10 cellular contexts compared by ENCODE assay signal in genomic region chr19:16283103-16283469, GRCh38. TPM values are rescaled to one million over a fixed set of nuclear protein-coding genes. Genes with fewer than 3 reads are reported as not detected.
DNase-seq lines count a peak whose midpoint lies in the region; ATAC-seq lines count a peak whose summit lies in the region.
"Had no signal": no experiment of that assay in that cellular context is flagged by ENCODE, and none has a peak within 500 bp of the region (broad histone marks: within the 10 kb centered on the region; RNA-seq: fewer than 3 reads in every experiment).

No MANE protein-coding gene starts in this region.

- no peak for DNase-seq in activated CD4-positive, alpha-beta memory T cell treated with anti-CD3 and anti-CD28 coated beads for 36 hours
- no peak for DNase-seq in activated CD4-positive, alpha-beta memory T cell treated with anti-CD3 and anti-CD28 coated beads, Interleukin-2, amount 10 ng/mL, durations not matched to agents 7 days and 5 days
- no peak for DNase-seq in central memory CD8-positive, alpha-beta T cell (ENCODE audit: low spot score in 2 of 2)
- DNase-seq in HK-2 (ENCODE audit: unreplicated experiment) = no peak
- DNase-seq in DMS153 (lab: John Stamatoyannopoulos, UW) = no peak

- CTCF ChIA-PET in activated CD4-positive, alpha-beta memory T cell treated with anti-CD3 and anti-CD28 coated beads for 36 hours (lab: Charles Lee) = interaction anchor here (0.7 to 1.9 kb wide), 3 partner anchors 100 to 279 kb away, joined by 3 to 7 read pairs (median 6); no protein-coding TSS in a partner anchor
- CTCF ChIA-PET in activated CD4-positive, alpha-beta memory T cell treated with anti-CD3 and anti-CD28 coated beads, Interleukin-2, amount 10 ng/mL, durations not matched to agents 7 days and 5 days (lab: Charles Lee) = interaction anchor here (1.2 kb wide), 1 partner anchor 35 kb away, joined by 4 read pairs; no protein-coding TSS in a partner anchor

- H3K9me3 ChIP-seq in mesodermal cell (ENCODE audit: control insufficient read depth, low read length) (no peaks in the 10 kb centered on the region), thymus (ENCODE audit: control insufficient read depth) (no peaks in the 10 kb centered on the region)

- WGBS in mesodermal cell (ENCODE audit: insufficient coverage in 2 of 2), 2 experiments = 90% methylated on average over 2 of the region's 3 CpGs; no CpG with 5 or more reads in 1 of the 2 experiments
- 34% methylated on average over 3 of the region's 3 CpGs for WGBS in thymus

- no peak overlapping the region for H3K27ac Mint-ChIP-seq in activated CD4-positive, alpha-beta memory T cell treated with anti-CD3 and anti-CD28 coated beads for 36 hours
- H3K27ac Mint-ChIP-seq in activated CD4-positive, alpha-beta memory T cell treated with anti-CD3 and anti-CD28 coated beads, Interleukin-2, amount 10 ng/mL, durations not matched to agents 7 days and 5 days = no peak overlapping the region
- peak overlapping the region; percentile 55 for H3K27ac Mint-ChIP-seq in central memory CD8-positive, alpha-beta T cell (ENCODE audit: low read depth)
- H3K27ac Mint-ChIP-seq: type B pancreatic cell had no signal

- POLR2A ChIA-PET in activated CD4-positive, alpha-beta memory T cell treated with anti-CD3 and anti-CD28 coated beads for 36 hours (lab: Charles Lee) = interaction anchor here (1.7 kb wide), 1 partner anchor 45 kb away, joined by 5 read pairs; no protein-coding TSS in a partner anchor
- POLR2A ChIA-PET in activated CD4-positive, alpha-beta memory T cell treated with anti-CD3 and anti-CD28 coated beads, Interleukin-2, amount 10 ng/mL, durations not matched to agents 7 days and 5 days (lab: Charles Lee) = interaction anchor here (1.2 to 1.9 kb wide), 2 partner anchors 14 to 41 kb away, joined by 4 to 15 read pairs; partner anchors contain the start of gene KLF2

- H3K4me3 Mint-ChIP-seq in activated CD4-positive, alpha-beta memory T cell treated with anti-CD3 and anti-CD28 coated beads for 36 hours = peak overlapping the region; percentile 54
- H3K4me3 Mint-ChIP-seq in activated CD4-positive, alpha-beta memory T cell treated with anti-CD3 and anti-CD28 coated beads, Interleukin-2, amount 10 ng/mL, durations not matched to agents 7 days and 5 days = no peak overlapping the region
- peak overlapping the region; percentile 19 for H3K4me3 Mint-ChIP-seq in central memory CD8-positive, alpha-beta T cell

- no peak overlapping the region for H3K4me3 ChIP-seq in mesodermal cell (ENCODE audit: extremely low read depth, insufficient read depth, low read length, poor library complexity, severe bottlenecking)
- H3K4me3 ChIP-seq in thymus (ENCODE audit: low read length) = peak overlapping the region; percentile 41

- H3K27me3 ChIP-seq in thymus (ENCODE audit: control insufficient read depth, insufficient read depth) = no peaks in the 10 kb centered on the region

- peaks cover 15% of the 10 kb centered on the region for H3K4me1 ChIP-seq in mesodermal cell (ENCODE audit: control insufficient read depth, insufficient read depth, low read length, poor library complexity, severe bottlenecking)
- H3K4me1 ChIP-seq in thymus (ENCODE audit: control insufficient read depth, insufficient read depth, low read length) = peaks cover 14% of the 10 kb centered on the region

- H3K27ac ChIP-seq in mesodermal cell (ENCODE audit: low read depth, low read length, severe bottlenecking) (peak overlapping the region; percentile 74), thymus (ENCODE audit: low read depth) (peak overlapping the region; percentile 90)

- no peak for ATAC-seq in central memory CD8-positive, alpha-beta T cell (replicated peaks; ENCODE audit: extremely low read depth, poor library complexity, severe bottlenecking)
- no peak for ATAC-seq in HG02610 (IDR thresholded peaks at IDR 0.05; ENCODE audit: unreplicated experiment)
- ATAC-seq: HCT116 had no signal

- H3K4me1 Mint-ChIP-seq in activated CD4-positive, alpha-beta memory T cell treated with anti-CD3 and anti-CD28 coated beads for 36 hours (ENCODE audit: low read depth) = peaks cover 18% of the 10 kb centered on the region
- peaks cover 31% of the 10 kb centered on the region for H3K4me1 Mint-ChIP-seq in activated CD4-positive, alpha-beta memory T cell treated with anti-CD3 and anti-CD28 coated beads, Interleukin-2, amount 10 ng/mL, durations not matched to agents 7 days and 5 days
- H3K4me1 Mint-ChIP-seq in central memory CD8-positive, alpha-beta T cell = peaks cover 11% of the 10 kb centered on the region

- H3K9me3 Mint-ChIP-seq in activated CD4-positive, alpha-beta memory T cell treated with anti-CD3 and anti-CD28 coated beads for 36 hours = no peaks in the 10 kb centered on the region
- no peaks in the 10 kb centered on the region for H3K9me3 Mint-ChIP-seq in activated CD4-positive, alpha-beta memory T cell treated with anti-CD3 and anti-CD28 coated beads, Interleukin-2, amount 10 ng/mL, durations not matched to agents 7 days and 5 days
- H3K9me3 Mint-ChIP-seq in central memory CD8-positive, alpha-beta T cell = no peaks in the 10 kb centered on the region
- H3K9me3 Mint-ChIP-seq: type B pancreatic cell had no signal

- H3K36me3 ChIP-seq in mesodermal cell (ENCODE audit: control insufficient read depth, insufficient read depth, low read length) (no peaks in the 10 kb centered on the region), thymus (ENCODE audit: control insufficient read depth, insufficient read depth) (no peaks in the 10 kb centered on the region)

- intact Hi-C loops in activated CD4-positive, alpha-beta memory T cell treated with anti-CD3 and anti-CD28 coated beads for 36 hours (cut with micrococcal nuclease) = loop anchor here (5.0 kb wide), 1 partner anchor 44 kb away; no protein-coding TSS in a partner anchor

- no peaks in the 10 kb centered on the region for H3K27me3 Mint-ChIP-seq in activated CD4-positive, alpha-beta memory T cell treated with anti-CD3 and anti-CD28 coated beads for 36 hours
- peaks cover 23% of the 10 kb centered on the region for H3K27me3 Mint-ChIP-seq in activated CD4-positive, alpha-beta memory T cell treated with anti-CD3 and anti-CD28 coated beads, Interleukin-2, amount 10 ng/mL, durations not matched to agents 7 days and 5 days
- peaks cover 14% of the 10 kb centered on the region for H3K27me3 Mint-ChIP-seq in central memory CD8-positive, alpha-beta T cell

- no peaks in the 10 kb centered on the region for H3K36me3 Mint-ChIP-seq in activated CD4-positive, alpha-beta memory T cell treated with anti-CD3 and anti-CD28 coated beads for 36 hours
- H3K36me3 Mint-ChIP-seq in activated CD4-positive, alpha-beta memory T cell treated with anti-CD3 and anti-CD28 coated beads, Interleukin-2, amount 10 ng/mL, durations not matched to agents 7 days and 5 days (ENCODE audit: low read depth) = no peaks in the 10 kb centered on the region
- H3K36me3 Mint-ChIP-seq in central memory CD8-positive, alpha-beta T cell (ENCODE audit: insufficient read depth) = no peaks in the 10 kb centered on the region
- H3K36me3 Mint-ChIP-seq: type B pancreatic cell had no signal

RNA-seq across cellular contexts. Expression of gene KLF2, which starts 41.5 kb away (rescaled TPM):
- 1 to 10 TPM; 1.7 TPM for total RNA-seq in activated CD4-positive, alpha-beta memory T cell treated with anti-CD3 and anti-CD28 coated beads for 36 hours
- total RNA-seq in activated CD4-positive, alpha-beta memory T cell treated with anti-CD3 and anti-CD28 coated beads, Interleukin-2, amount 10 ng/mL, durations not matched to agents 7 days and 5 days = 100 to 1,000 TPM; 410 to 423 TPM
- 6.2 TPM for polyA plus RNA-seq in mesodermal cell (2013, experiment 1 of 2)
- 3.1 TPM for polyA plus RNA-seq in mesodermal cell (2013, experiment 2 of 2)
- polyA plus RNA-seq in thymus = 16.5 TPM

Comparison
In these comparisons a context has a peak if more than half of its experiments do, and no peak if none do; other contexts are left out.
1. RNA of gene KLF2, which starts 41.5 kb away (total RNA-seq): 410 to 423 TPM in activated CD4-positive, alpha-beta memory T cell treated with anti-CD3 and anti-CD28 coated beads, Interleukin-2, amount 10 ng/mL, durations not matched to agents 7 days and 5 days; 1.7 TPM in activated CD4-positive, alpha-beta memory T cell treated with anti-CD3 and anti-CD28 coated beads for 36 hours; every median in the first group is over 100 times any median in the second.